ENCODE assay signal across 1 cellular context in genomic region chr1:150127868-150128267, GRCh38.
A peak's percentile ranks its signal among the peaks of the same experiment; 100 is the strongest.
TF ChIP-seq lines count a peak whose summit lies in the region.

No MANE protein-coding gene starts in this region.

TF ChIP-seq in HCT116, 20 proteins besides CTCF, POLR2A, EP300 and RAD21:
- TF ChIP-seq SIN3A (IDR thresholded peaks at IDR 0.05; ENCODE audit: low read depth) (no peak), JUND (IDR thresholded peaks at IDR 0.05) (peak; percentile 33; the same call in 1 of the 2 replicates), FOSL1 (IDR thresholded peaks at IDR 0.05; ENCODE audit: low read depth) (peak; percentile 53; the same call in 1 of the 2 replicates)
